ENCODE assay signal across 11 cellular contexts in genomic region chr20:35821807-35822242, GRCh38. TPM values are rescaled to one million over a fixed set of nuclear protein-coding genes. Genes with fewer than 3 reads are reported as not detected.
DNase-seq lines count a peak whose midpoint lies in the region; ATAC-seq, FAIRE-seq and TF ChIP-seq lines count a peak whose summit lies in the region.
"Had no signal": no experiment of that assay in that cellular context is flagged by ENCODE, and none has a peak within 500 bp of the region (broad histone marks: within the 10 kb centered on the region; RNA-seq: fewer than 3 reads in every experiment).

No MANE protein-coding gene starts in this region.

- no peaks in the 10 kb centered on the region for H3K27me3 Mint-ChIP-seq in endothelial cell (ENCODE audit: unreplicated experiment)

- H3K4me1 ChIP-seq in K562 (replicated peaks in 1 of 2; ENCODE audit: control insufficient read depth in 2 of 2, insufficient read depth in 2 of 2, low read length in 2 of 2) (peaks cover 28 to 30% of the 10 kb centered on the region in 2 experiments), mesendoderm (ENCODE audit: control insufficient read depth, low read depth, low read length) (no peaks in the 10 kb centered on the region), spleen (peaks cover 0 to 29% (median 13%) of the 10 kb centered on the region in 6 donors)

- H3K4me2 ChIP-seq in K562 (ENCODE audit: insufficient read depth, low read length) (peak overlapping the region; percentile 7), mesendoderm (ENCODE audit: low read length) (no peak overlapping the region)

- H3K56ac ChIP-seq in mesendoderm (ENCODE audit: low read length) = no peak overlapping the region

- 29% methylated on average over 8 of the region's 8 CpGs for WGBS in K562 (ENCODE audit: insufficient coverage, low coverage, missing lambda C conversion rate)
- no CpG with 5 or more reads among the region's 8 CpGs for WGBS in mesendoderm (ENCODE audit: extremely low coverage, insufficient coverage, low lambda C conversion rate)
- WGBS in spleen, 5 donors = 95 to 100% (median 96%) methylated on average over 8 of the region's 8 CpGs

- peaks cover 5% of the 10 kb centered on the region for H3K79me1 ChIP-seq in mesendoderm (ENCODE audit: low read length)

- intact Hi-C loops in K562 (cut with micrococcal nuclease) (no loop called here), spleen (cut with DNase I; ENCODE audit: low total_unique reads) (no loop called here)

- H2BK15ac ChIP-seq in mesendoderm (replicated peaks; ENCODE audit: low read depth) = no peak overlapping the region

- H4K5ac ChIP-seq in mesendoderm (ENCODE audit: low read length) = no peak overlapping the region

- H3K4me3 ChIP-seq in K562 (no peak overlapping the region), mesendoderm (ENCODE audit: low read length) (no peak overlapping the region), spleen (no peak overlapping the region)

- H3K27ac ChIP-seq in K562 (ENCODE audit: extremely low read depth, low read depth, low read length) = peak overlapping the region; percentile 57; the same call in 2 of the 3 replicates
- no peak overlapping the region for H3K27ac ChIP-seq in mesendoderm (ENCODE audit: low read depth, low read length)
- H3K27ac ChIP-seq in caudate nucleus (ENCODE audit: low read depth, low read length) = no peak overlapping the region
- H3K27ac ChIP-seq in spleen = no peak overlapping the region

- peaks cover 30% of the 10 kb centered on the region for H3K36me3 Mint-ChIP-seq in endothelial cell (ENCODE audit: low read depth, unreplicated experiment)

- POLR2A ChIA-PET in K562 (lab: Yijun Ruan, JAX) = interaction anchor here (0.6 to 1.5 kb wide), 2 partner anchors 79 to 307 kb away, joined by 3 to 5 read pairs; partner anchors contain the start of gene RBM39

- H3K79me2 ChIP-seq in K562 (ENCODE audit: control insufficient read depth, insufficient read depth, low read length) (peaks cover 17% of the 10 kb centered on the region; the same call in 2 of the 3 replicates), mesendoderm (ENCODE audit: control insufficient read depth, insufficient read depth, low read length) (no peaks in the 10 kb centered on the region)

- CTCF ChIA-PET in K562 (lab: Yijun Ruan, JAX; ENCODE audit: low intra/inter-chr PET ratio) = no interaction called here

- no peak for TF ChIP-seq EP300 in K562 (IDR thresholded peaks at IDR 0.05; ENCODE audit: low read length)

- no peak; the same call in 1 of the 3 replicates for ATAC-seq in K562

- no peaks in the 10 kb centered on the region for H3K9me1 ChIP-seq in K562 (ENCODE audit: control insufficient read depth, insufficient read depth, low read length)

- H3K9me3 ChIP-seq in K562 (replicated peaks; ENCODE audit: control insufficient read depth, insufficient read depth, low read depth, low read length) (no peaks in the 10 kb centered on the region), spleen (no peaks in the 10 kb centered on the region)

- no peak overlapping the region for H3K4me3 Mint-ChIP-seq in endothelial cell (ENCODE audit: unreplicated experiment)
- H3K4me3 Mint-ChIP-seq: nephron progenitor cell had no signal

- H3K36me3 ChIP-seq in K562 (ENCODE audit: control insufficient read depth, insufficient read depth, low read length) = peaks cover 8% of the 10 kb centered on the region; the same call in 2 of the 3 replicates
- no peaks in the 10 kb centered on the region for H3K36me3 ChIP-seq in mesendoderm (ENCODE audit: control insufficient read depth, insufficient read depth, low read length)
- peaks cover 0 to 61% (median under 1%) of the 10 kb centered on the region in 6 donors for H3K36me3 ChIP-seq in spleen

- H3K4ac ChIP-seq in mesendoderm (ENCODE audit: low read depth, low read length) = no peak overlapping the region

- TF ChIP-seq POLR2A in K562 (conservative IDR thresholded peaks at IDR 0.05) = no peak
- no peak for TF ChIP-seq POLR2A in spleen (IDR thresholded peaks at IDR 0.05)

- H3K27ac Mint-ChIP-seq in endothelial cell (ENCODE audit: unreplicated experiment) = no peak overlapping the region

- in situ Hi-C loops in K562 (cut with MboI) = no loop called here

- H2BK120ac ChIP-seq in mesendoderm (ENCODE audit: low read depth, low read length) = no peak overlapping the region

- peak; percentile 60 for DNase-seq in AG20443 (ENCODE audit: low spot score)
- DNase-seq in HT1080 (ENCODE audit: low read depth) = peak; percentile 91
- DNase-seq in K562 (ENCODE audit: extremely low read depth in 1 of 4, low spot score in 3 of 4) = peak in 1 of 4 experiments; percentile 28
- peak; percentile 62 for DNase-seq in mesendoderm
- DNase-seq in caudate nucleus (lab: John Stamatoyannopoulos, UW) = no peak
- no peak for DNase-seq in endothelial cell (ENCODE audit: low spot score)
- no peak for DNase-seq in stimulated activated CD4-positive, alpha-beta T cell treated with anti-CD3 and anti-CD28 coated beads, Interleukin-2, amount 100 ng/mL, for 24 hours
- no peak for DNase-seq in spleen
- DNase-seq: DMS53, nephron progenitor cell, T-helper 9 cell had no signal

- H3K9me3 Mint-ChIP-seq in endothelial cell (ENCODE audit: unreplicated experiment) = no peaks in the 10 kb centered on the region
- H3K9me3 Mint-ChIP-seq: nephron progenitor cell had no signal

- no peak overlapping the region for H2BK5ac ChIP-seq in mesendoderm (ENCODE audit: low read length)

- no peak for FAIRE-seq in K562 (lab: Jason Lieb, UNC)

- H4K8ac ChIP-seq in mesendoderm (ENCODE audit: low read depth, low read length) = no peak overlapping the region

- H3K18ac ChIP-seq in mesendoderm (ENCODE audit: low read length) = no peak overlapping the region

- TF ChIP-seq CTCF in K562 (IDR thresholded peaks at IDR 0.05 in 2 of 3, conservative IDR thresholded peaks at IDR 0.05 in 1 of 3; ENCODE audit: insufficient read depth in 2 of 3, low read depth in 1 of 3, low read length in 3 of 3) (no peak), endothelial cell (IDR thresholded peaks at IDR 0.05; ENCODE audit: unreplicated experiment) (no peak), spleen (IDR thresholded peaks at IDR 0.05 in 8 of 11, conservative IDR thresholded peaks at IDR 0.05 in 3 of 11) (no peak)

- H3K23ac ChIP-seq in mesendoderm (ENCODE audit: low read length) = no peak overlapping the region

- no peak overlapping the region for H2AFZ ChIP-seq in K562 (ENCODE audit: low read depth, low read length)

- BruUV-seq in K562 (replicated peaks; lab: Mats Ljungman, UMichigan) = no TSS peak

- H3K9ac ChIP-seq in K562 (ENCODE audit: insufficient read depth in 1 of 2, low read depth in 2 of 2, low read length in 2 of 2) (no peak overlapping the region), mesendoderm (ENCODE audit: low read length) (no peak overlapping the region)

- TF ChIP-seq RAD21 in K562 (CRISPR knock-in tag; conservative IDR thresholded peaks at IDR 0.05 in 1 of 2, IDR thresholded peaks at IDR 0.05 in 1 of 2) = no peak

- H3K27me3 ChIP-seq in K562 (ENCODE audit: control insufficient read depth in 2 of 2, insufficient read depth in 2 of 2, low read length in 2 of 2) = no peaks in the 10 kb centered on the region
- H3K27me3 ChIP-seq in mesendoderm (ENCODE audit: insufficient read depth, low read length, poor library complexity) = no peaks in the 10 kb centered on the region
- no peaks in the 10 kb centered on the region for H3K27me3 ChIP-seq in spleen (replicated peaks in 1 of 7)

- H3K4me1 Mint-ChIP-seq in endothelial cell (ENCODE audit: unreplicated experiment) = no peaks in the 10 kb centered on the region
- H3K4me1 Mint-ChIP-seq: nephron progenitor cell had no signal

- H4K20me1 ChIP-seq in K562 (replicated peaks; ENCODE audit: control insufficient read depth, insufficient read depth, low read length) = no peaks in the 10 kb centered on the region; the same call in 1 of the 2 replicates

- no peak overlapping the region for H2AK5ac ChIP-seq in mesendoderm (ENCODE audit: low read length)

TF ChIP-seq in K562, 482 proteins besides CTCF, POLR2A, EP300 and RAD21 (continues in another document):
- no peak for TF ChIP-seq HBP1 (CRISPR knock-in tag; IDR thresholded peaks at IDR 0.05)
- no peak for TF ChIP-seq ZNF232 (CRISPR knock-in tag; IDR thresholded peaks at IDR 0.05)

RNA-seq across cellular contexts. Expression of gene PHF20, which starts 50.0 kb away (rescaled TPM):
- total RNA-seq in HT1080 (2014; rRNA removed; shearing (Covaris generic)) = 28.6 and 36.7 TPM in 2 replicates
- polyA plus RNA-seq in HT1080 (2015; cell fraction: cytosol; rRNA removed) = 23.1 and 30.1 TPM in 2 replicates
- 31.8 and 33.2 TPM in 2 replicates for polyA plus RNA-seq in HT1080 (2015; cell fraction: nucleus; rRNA removed)
- total RNA-seq in K562 (2011; cell fraction: chromatin; rRNA removed; ENCODE audit: low replicate concordance) = 82.3 and 150 TPM in 2 replicates
- total RNA-seq in K562 (2011; cell fraction: nucleolus; rRNA removed) = 62.7 and 66.5 TPM in 2 replicates
- 101 and 125 TPM in 2 replicates for total RNA-seq in K562 (2011; cell fraction: nucleoplasm; rRNA removed)
- total RNA-seq in K562 (2014; rRNA removed) (54.2 and 60.3 TPM in 2 replicates), K562 (2014; rRNA removed; fragmentation: Illumina TruSeq; extraction: Trizol) (77.2 and 85.9 TPM in 2 replicates), K562 (2015; rRNA removed; fragmentation: Illumina TruSeq; extraction: Trizol) (63.2 and 66.1 TPM in 2 replicates), K562 (2021) (49.9 and 55.1 TPM in 2 replicates), endothelial cell (ENCODE audit: unreplicated experiment) (101 TPM), spleen (10 to 100 TPM; 49.9 to 89.9 (median 69.4) TPM)
- polyA plus RNA-seq in K562 (2011; rRNA removed) (35.7 and 49.9 TPM in 2 replicates), K562 (2014; fragmentation: Illumina TruSeq; extraction: Trizol) (70.7 and 75.0 TPM in 2 replicates), K562 (2014; fragmentation: Nextera tagmentation; extraction: Ambion mirVana) (100 to 1,000 TPM; 178 to 196 TPM), K562 (2014; rRNA removed) (83.3 and 86.9 TPM in 2 replicates), spleen (10 to 100 TPM; 40.0 to 49.3 (median 45.3) TPM)
- polyA plus RNA-seq in K562 (2011; cell fraction: cytosol; rRNA removed) = 31.1 and 34.8 TPM in 2 replicates
- polyA plus RNA-seq in K562 (2011; cell fraction: nucleus; rRNA removed) = 30.2 and 32.2 TPM in 2 replicates
- polyA plus RNA-seq in K562 (2012) = 43.2 and 96.3 TPM in 2 replicates
- 59.5 and 68.3 TPM in 2 replicates for polyA minus RNA-seq in K562 (2011; rRNA and poly(A)+ RNA removed)
- 24.5 and 25.3 TPM in 2 replicates for polyA minus RNA-seq in K562 (2011; cell fraction: cytosol; rRNA and poly(A)+ RNA removed)
- polyA minus RNA-seq in K562 (2011; cell fraction: nucleus; rRNA and poly(A)+ RNA removed) = 17.8 and 39.2 TPM in 2 replicates
- polyA plus RNA-seq in mesendoderm (2013, experiment 1 of 2) = 40.1 TPM
- polyA plus RNA-seq in mesendoderm (2013, experiment 2 of 2) = 37.7 TPM

Comparison
In these comparisons a context has a peak if more than half of its experiments do, and no peak if none do; other contexts are left out.
1. DNase-seq: peak in AG20443 (single experiment), HT1080 (single experiment) and mesendoderm (single experiment); none in caudate nucleus (0 of 61), endothelial cell (single experiment), stimulated activated CD4-positive, alpha-beta T cell treated with anti-CD3 and anti-CD28 coated beads, Interleukin-2, amount 100 ng/mL, for 24 hours (0 of 2) and spleen (single experiment).